Comparison of ENCODE assay signal across 26 cellular contexts in genomic region chr2:220157312-220157711, GRCh38.
"Had no signal": no experiment of that assay in that cellular context is flagged by ENCODE, and none has a peak within 500 bp of the region (broad histone marks: within the 10 kb centered on the region; RNA-seq: fewer than 3 reads in every experiment).

No MANE protein-coding gene starts in this region.

- H3K27ac Mint-ChIP-seq: effector memory CD8-positive, alpha-beta T cell; mesothelial cell of epicardium; naive B cell; natural killer cell treated with Interleukin-12 subunit alpha and Interleukin-12 subunit beta and Interleukin-15 and Interleukin-18, amount 100 ng/mL, for 72 hours; progenitor cell of endocrine pancreas; stimulated activated naive B cell treated with anti-CD40 and anti-IgM and Interleukin-4, amounts not matched to agents 10 μg/mL and 1 μg/mL and 100 μg/mL, for 72 hours; stimulated activated naive CD8-positive, alpha-beta T cell treated with anti-CD3 and anti-CD28 coated beads, Interleukin-15, Interleukin-2, amounts not matched to agents 100 ng/mL and 50 ng/mL, for 24 hours had no signal

- H3K27me3 Mint-ChIP-seq: effector memory CD8-positive, alpha-beta T cell; naive B cell; natural killer cell treated with Interleukin-12 subunit alpha and Interleukin-12 subunit beta and Interleukin-15 and Interleukin-18, amount 100 ng/mL, for 72 hours; progenitor cell of endocrine pancreas; stimulated activated naive B cell treated with anti-CD40 and anti-IgM and Interleukin-4, amounts not matched to agents 10 μg/mL and 1 μg/mL and 100 μg/mL, for 72 hours; stimulated activated naive CD8-positive, alpha-beta T cell treated with anti-CD3 and anti-CD28 coated beads, Interleukin-15, Interleukin-2, amounts not matched to agents 100 ng/mL and 50 ng/mL, for 24 hours had no signal

- ATAC-seq: effector memory CD8-positive, alpha-beta T cell; esophagus mucosa; foreskin keratinocyte; gastroesophageal sphincter; heart left ventricle; left ventricle myocardium superior; lower lobe of right lung; mucosa of descending colon; natural killer cell treated with Interleukin-12 subunit alpha and Interleukin-12 subunit beta and Interleukin-15 and Interleukin-18, amount 100 ng/mL, for 72 hours; right lobe of liver; stimulated activated naive B cell treated with anti-CD40 and anti-IgM and Interleukin-4, amounts not matched to agents 10 μg/mL and 1 μg/mL and 100 μg/mL, for 72 hours had no signal

- H2AFZ ChIP-seq: hepatocyte, parathyroid adenoma had no signal

- H3K9me3 ChIP-seq: lower lobe of right lung, mucosa of descending colon, right lobe of liver, thoracic aorta, upper lobe of left lung had no signal

- DNase-seq: cortex of kidney; effector memory CD8-positive, alpha-beta T cell; foreskin keratinocyte; heart left ventricle; left ventricle myocardium superior; lower lobe of right lung; mucosa of descending colon; naive B cell; right lobe of liver; small intestine; stimulated activated CD4-positive, alpha-beta T cell treated with anti-CD3 and anti-CD28 coated beads, Interleukin-15, amount 100 ng/mL, for 24 hours; stimulated activated CD4-positive, alpha-beta T cell treated with anti-CD3 and anti-CD28 coated beads, Interleukin-2, amount 100 ng/mL, for 48 hours; stimulated activated naive B cell treated with anti-CD40 and anti-IgM and Interleukin-4, amounts not matched to agents 10 μg/mL and 1 μg/mL and 100 μg/mL, for 72 hours; upper lobe of left lung had no signal

- H3K4me1 ChIP-seq: foreskin keratinocyte, gastroesophageal sphincter, heart left ventricle, lower lobe of right lung, parathyroid adenoma, right lobe of liver, tibial nerve, upper lobe of left lung had no signal

- H3K4me3 ChIP-seq: gastroesophageal sphincter, heart left ventricle, hepatocyte, lower lobe of right lung, mucosa of descending colon, right lobe of liver, thoracic aorta, tibial nerve, upper lobe of left lung had no signal

- H3K36me3 Mint-ChIP-seq: naive B cell; natural killer cell treated with Interleukin-12 subunit alpha and Interleukin-12 subunit beta and Interleukin-15 and Interleukin-18, amount 100 ng/mL, for 72 hours; stimulated activated naive B cell treated with anti-CD40 and anti-IgM and Interleukin-4, amounts not matched to agents 10 μg/mL and 1 μg/mL and 100 μg/mL, for 72 hours had no signal

- H3K4me1 Mint-ChIP-seq: naive B cell; stimulated activated naive B cell treated with anti-CD40 and anti-IgM and Interleukin-4, amounts not matched to agents 10 μg/mL and 1 μg/mL and 100 μg/mL, for 72 hours had no signal

- H3K27ac ChIP-seq: epithelial cell of prostate, foreskin keratinocyte, gastroesophageal sphincter, heart left ventricle, hepatocyte, lower lobe of right lung, parathyroid adenoma, right lobe of liver, thoracic aorta, tibial nerve, upper lobe of left lung had no signal

- H3K9me3 Mint-ChIP-seq: stimulated activated naive CD8-positive, alpha-beta T cell treated with anti-CD3 and anti-CD28 coated beads, Interleukin-15, Interleukin-2, amounts not matched to agents 100 ng/mL and 50 ng/mL, for 24 hours had no signal

- H3K4me3 Mint-ChIP-seq: effector memory CD8-positive, alpha-beta T cell; mesothelial cell of epicardium; naive B cell; natural killer cell treated with Interleukin-12 subunit alpha and Interleukin-12 subunit beta and Interleukin-15 and Interleukin-18, amount 100 ng/mL, for 72 hours; neural crest cell; stimulated activated naive B cell treated with anti-CD40 and anti-IgM and Interleukin-4, amounts not matched to agents 10 μg/mL and 1 μg/mL and 100 μg/mL, for 72 hours; stimulated activated naive CD8-positive, alpha-beta T cell treated with anti-CD3 and anti-CD28 coated beads, Interleukin-15, Interleukin-2, amounts not matched to agents 100 ng/mL and 50 ng/mL, for 24 hours had no signal

- H3K9ac ChIP-seq: parathyroid adenoma had no signal

- H3K79me2 ChIP-seq: hepatocyte, parathyroid adenoma had no signal

- H3K4me2 ChIP-seq: hepatocyte had no signal

- H3K27me3 ChIP-seq: foreskin keratinocyte, gastroesophageal sphincter, heart left ventricle, hepatocyte, right lobe of liver, tibial nerve, upper lobe of left lung had no signal

- H3K36me3 ChIP-seq: gastroesophageal sphincter, heart left ventricle, lower lobe of right lung, right lobe of liver, thoracic aorta, tibial nerve, upper lobe of left lung had no signal
